In the genomic region with DNA sequence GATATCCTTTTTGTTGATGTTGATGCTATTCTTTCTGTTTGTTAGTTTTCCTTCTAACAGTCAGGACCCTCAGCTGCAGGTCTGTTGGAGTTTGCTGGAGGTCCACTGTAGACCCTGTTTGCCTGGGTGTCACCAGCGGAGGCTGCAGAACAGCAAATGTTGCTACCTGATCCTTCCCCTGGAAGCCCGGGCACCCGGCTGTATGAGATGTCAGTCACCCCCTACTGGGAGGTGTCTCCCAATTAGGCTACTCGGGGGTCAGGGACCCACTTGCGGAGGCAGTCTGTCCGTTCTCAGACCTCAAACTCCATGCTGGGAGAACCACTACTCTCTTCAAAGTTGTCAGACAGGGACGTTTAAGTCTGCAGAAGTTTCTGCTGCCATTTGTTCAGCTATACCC, we compare ENCODE assay signal across 2 cellular contexts.
A peak's percentile ranks its signal among the peaks of the same experiment; 100 is the strongest.
DNase-seq lines count a peak whose midpoint lies in the region; FAIRE-seq and TF ChIP-seq lines count a peak whose summit lies in the region.
"Not testable (repeated sequence)": the region's sequence is repeated elsewhere in the genome, so short reads cannot be mapped to it uniquely, and the experiment has no call there.

No MANE protein-coding gene starts in this region.

- H3K36me3 ChIP-seq in endodermal cell (ENCODE audit: control insufficient read depth, insufficient read depth, low read length); kidney (ENCODE audit: control insufficient read depth in 1 of 2, insufficient read depth in 2 of 2, low read length in 2 of 2): not testable (repeated sequence)

- not testable (repeated sequence) for H3K9ac ChIP-seq in endodermal cell (ENCODE audit: extremely low read depth, low read length, poor library complexity, severe bottlenecking); kidney (ENCODE audit: low read length in 2 of 2)

- H3K4me1 Mint-ChIP-seq in endodermal cell = peaks cover 12% of the 10 kb centered on the region

- peaks cover 65% of the 10 kb centered on the region for H3K9me3 Mint-ChIP-seq in endodermal cell

- H3K27me3 ChIP-seq in endodermal cell (ENCODE audit: control insufficient read depth, insufficient read depth, low read length, poor library complexity, severe bottlenecking) = not testable (repeated sequence)

- peaks cover 19% of the 10 kb centered on the region for H3K36me3 Mint-ChIP-seq in endodermal cell (ENCODE audit: low read depth)

- not testable (repeated sequence) for DNase-seq in endodermal cell
- peak; percentile 46 for DNase-seq in kidney

- not testable (repeated sequence) for TF ChIP-seq CTCF in endodermal cell (conservative IDR thresholded peaks at IDR 0.05); kidney (IDR thresholded peaks at IDR 0.05; ENCODE audit: borderline replicate concordance, extremely low read depth, insufficient read depth)

- peak overlapping the region; percentile 25 for H3K4me3 ChIP-seq in endodermal cell (ENCODE audit: low read length)
- not testable (repeated sequence) for H3K4me3 ChIP-seq in kidney (ENCODE audit: low read length in 2 of 2)

- not testable (repeated sequence) for H3K27me3 Mint-ChIP-seq in endodermal cell (ENCODE audit: insufficient read depth)

- FAIRE-seq in kidney (lab: Jason Lieb, UNC) = not testable (repeated sequence)

- H3K4me3 Mint-ChIP-seq in endodermal cell = not testable (repeated sequence)

- WGBS in endodermal cell (ENCODE audit: insufficient coverage in 1 of 2, insufficient read length in 1 of 2), 2 experiments = 91% methylated on average over 7 of the region's 7 CpGs

- intact Hi-C loops in kidney (cut with DNase I) = loop anchor here (10.0 kb wide), 1 partner anchor 172 kb away; no protein-coding TSS in a partner anchor

- H3K27ac ChIP-seq in endodermal cell (ENCODE audit: low read depth, low read length); kidney (ENCODE audit: low read depth in 2 of 2, low read length in 2 of 2): not testable (repeated sequence)

- H3K9me3 ChIP-seq in endodermal cell (ENCODE audit: control insufficient read depth, low read length) = peaks cover 27% of the 10 kb centered on the region
- H3K9me3 ChIP-seq in kidney (ENCODE audit: control insufficient read depth in 1 of 2, low read length in 2 of 2) = not testable (repeated sequence)

- not testable (repeated sequence) for H3K27ac Mint-ChIP-seq in endodermal cell

- H3K4me1 ChIP-seq in endodermal cell (ENCODE audit: control insufficient read depth, insufficient read depth, low read length); kidney (ENCODE audit: control insufficient read depth in 1 of 2, insufficient read depth in 1 of 2, low read depth in 1 of 2, low read length in 2 of 2): not testable (repeated sequence)
